Comparison of ENCODE assay signal across 23 cellular contexts in genomic region chr9:23811633-23812032, GRCh38. TPM values are rescaled to one million over a fixed set of nuclear protein-coding genes. Genes with fewer than 3 reads are reported as not detected.
"Had no signal": no experiment of that assay in that cellular context is flagged by ENCODE, and none has a peak within 500 bp of the region (broad histone marks: within the 10 kb centered on the region; RNA-seq: fewer than 3 reads in every experiment).

No MANE protein-coding gene starts in this region.

- H3K27ac ChIP-seq: coronary artery, dorsolateral prefrontal cortex, esophagus squamous epithelium, hepatocyte, parathyroid adenoma, psoas muscle, right lobe of liver, thoracic aorta had no signal

- H3K36me3 ChIP-seq: esophagus squamous epithelium, right lobe of liver, thoracic aorta had no signal

- H3K36me3 Mint-ChIP-seq: naive thymus-derived CD4-positive, alpha-beta T cell; stimulated activated memory B cell treated with anti-CD40 and anti-IgM and Interleukin-4, amounts not matched to agents 10 μg/mL and 1 μg/mL and 100 μg/mL, for 72 hours had no signal

- H3K27me3 Mint-ChIP-seq: stimulated activated memory B cell treated with anti-CD40 and anti-IgM and Interleukin-4, amounts not matched to agents 10 μg/mL and 1 μg/mL and 100 μg/mL, for 72 hours; stimulated activated naive CD8-positive, alpha-beta T cell treated with anti-CD3 and anti-CD28 coated beads, Interleukin-15, Interleukin-2, amounts not matched to agents 100 ng/mL and 50 ng/mL, for 24 hours had no signal

- H3K4me3 Mint-ChIP-seq: naive thymus-derived CD4-positive, alpha-beta T cell; nephron progenitor cell; stimulated activated memory B cell treated with anti-CD40 and anti-IgM and Interleukin-4, amounts not matched to agents 10 μg/mL and 1 μg/mL and 100 μg/mL, for 72 hours; stimulated activated naive CD8-positive, alpha-beta T cell treated with anti-CD3 and anti-CD28 coated beads, Interleukin-15, Interleukin-2, amounts not matched to agents 100 ng/mL and 50 ng/mL, for 24 hours had no signal

- H3K4me1 Mint-ChIP-seq: naive thymus-derived CD4-positive, alpha-beta T cell; stimulated activated memory B cell treated with anti-CD40 and anti-IgM and Interleukin-4, amounts not matched to agents 10 μg/mL and 1 μg/mL and 100 μg/mL, for 72 hours had no signal

- DNase-seq: dorsolateral prefrontal cortex; effector CD8-positive, alpha-beta T cell; esophagus squamous epithelium; foreskin fibroblast; head of caudate nucleus; left colon; left ventricle myocardium superior; mesendoderm; naive thymus-derived CD4-positive, alpha-beta T cell; nephron progenitor cell; psoas muscle; retina; right lobe of liver; stimulated activated CD4-positive, alpha-beta T cell treated with anti-CD3 and anti-CD28 coated beads, Interleukin-1b, Interleukin-23, amount 100 ng/mL, for 48 hours; stimulated activated CD4-positive, alpha-beta T cell treated with anti-CD3 and anti-CD28 coated beads, Interleukin-4, amount 100 ng/mL, for 24 hours; trophoblast cell had no signal

- H3K4me3 ChIP-seq: coronary artery, dorsolateral prefrontal cortex, esophagus squamous epithelium, hepatocyte, lung, psoas muscle, right lobe of liver, thoracic aorta had no signal

- H3K4me1 ChIP-seq: esophagus squamous epithelium, parathyroid adenoma, psoas muscle, right lobe of liver had no signal

- H3K27me3 ChIP-seq: right lobe of liver had no signal

- H3K9me3 ChIP-seq: esophagus squamous epithelium, psoas muscle, right lobe of liver, thoracic aorta had no signal

- H3K27ac Mint-ChIP-seq: naive thymus-derived CD4-positive, alpha-beta T cell; nephron progenitor cell; stimulated activated memory B cell treated with anti-CD40 and anti-IgM and Interleukin-4, amounts not matched to agents 10 μg/mL and 1 μg/mL and 100 μg/mL, for 72 hours; stimulated activated naive CD8-positive, alpha-beta T cell treated with anti-CD3 and anti-CD28 coated beads, Interleukin-15, Interleukin-2, amounts not matched to agents 100 ng/mL and 50 ng/mL, for 24 hours had no signal

- H3K9me3 Mint-ChIP-seq: nephron progenitor cell; stimulated activated memory B cell treated with anti-CD40 and anti-IgM and Interleukin-4, amounts not matched to agents 10 μg/mL and 1 μg/mL and 100 μg/mL, for 72 hours; stimulated activated naive CD8-positive, alpha-beta T cell treated with anti-CD3 and anti-CD28 coated beads, Interleukin-15, Interleukin-2, amounts not matched to agents 100 ng/mL and 50 ng/mL, for 24 hours had no signal

RNA-seq across cellular contexts. Expression of gene ELAVL2, which starts 14.4 kb away (rescaled TPM):
- total RNA-seq: left ventricle myocardium superior; naive thymus-derived CD4-positive, alpha-beta T cell; right lobe of liver; thoracic aorta had no signal
